In the genomic region with DNA sequence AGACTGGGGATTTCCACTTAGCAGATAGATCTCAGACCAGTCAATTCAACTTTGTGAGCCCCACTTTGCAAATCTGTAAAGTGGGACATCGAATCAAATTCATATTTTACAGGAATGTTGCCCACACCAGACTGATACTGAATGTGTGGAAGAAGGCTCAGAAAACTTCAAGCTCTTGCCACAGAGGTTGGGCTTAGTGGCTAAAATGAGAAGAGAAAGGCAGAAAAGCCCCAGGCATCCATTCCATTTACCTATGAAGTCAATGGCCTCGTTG, we compare ENCODE assay signal across 8 cellular contexts. TPM values are rescaled to one million over a fixed set of nuclear protein-coding genes. Genes with fewer than 3 reads are reported as not detected.
DNase-seq lines count a peak whose midpoint lies in the region; ATAC-seq and TF ChIP-seq lines count a peak whose summit lies in the region.

No MANE protein-coding gene starts in this region.

- H3K27ac ChIP-seq in ACC112 (ENCODE audit: low read depth, low read length), result peak overlapping the region; percentile 94
- H3K27ac ChIP-seq in duodenal mucosa (ENCODE audit: low read depth, low read length), result peak overlapping the region; percentile 99

- H2AFZ ChIP-seq in ACC112 (ENCODE audit: low read length, unreplicated experiment), result no peak overlapping the region
- no peak overlapping the region for H2AFZ ChIP-seq in Loucy (ENCODE audit: low read length)

- H3K36me3 Mint-ChIP-seq in naive thymus-derived CD8-positive, alpha-beta T cell, result peaks cover 0 to 36% (median 19%) of the 10 kb centered on the region in 3 donors

- peaks cover 35% of the 10 kb centered on the region for H3K36me3 ChIP-seq in ACC112 (ENCODE audit: insufficient read depth, low read length)
- peaks cover 11% of the 10 kb centered on the region; the same call in 1 of the 2 replicates for H3K36me3 ChIP-seq in Loucy (ENCODE audit: insufficient read depth, low read length)
- H3K36me3 ChIP-seq in duodenal mucosa (ENCODE audit: control insufficient read depth in 1 of 2, insufficient read depth in 2 of 2, low read length in 2 of 2), result peaks cover 25 to 28% of the 10 kb centered on the region in 2 donors

- CTCF ChIA-PET in HEK293T (lab: Yijun Ruan, JAX), result interaction anchor here (0.7 to 6.3 kb wide), 4 partner anchors 44 to 131 kb away, joined by 3 to 50 read pairs (median 4); no protein-coding TSS in a partner anchor

- H3K4me1 Mint-ChIP-seq in naive thymus-derived CD8-positive, alpha-beta T cell, result peaks cover 35 to 87% (median 71%) of the 10 kb centered on the region in 4 donors

- H3K9me3 ChIP-seq in Loucy (ENCODE audit: insufficient read depth, low read depth, low read length) (no peaks in the 10 kb centered on the region), duodenal mucosa (ENCODE audit: control insufficient read depth in 1 of 2, low read length in 2 of 2) (no peaks in the 10 kb centered on the region)

- H3K27me3 Mint-ChIP-seq in naive thymus-derived CD8-positive, alpha-beta T cell, result peaks cover 0 to 4% (median 0%) of the 10 kb centered on the region in 5 donors

- no peak for ATAC-seq in naive thymus-derived CD8-positive, alpha-beta T cell
- ATAC-seq in GM19455 (IDR thresholded peaks at IDR 0.05; ENCODE audit: unreplicated experiment) (no peak), HG03442 (IDR thresholded peaks at IDR 0.05; ENCODE audit: unreplicated experiment) (no peak)

- TF ChIP-seq CTCF in Loucy (conservative IDR thresholded peaks at IDR 0.05; ENCODE audit: low read length), result no peak

- POLR2A ChIA-PET in naive thymus-derived CD8-positive, alpha-beta T cell (lab: Charles Lee), result interaction anchor here (0.8 to 7.4 kb wide), 4 partner anchors 38 to 118 kb away, joined by 3 to 110 read pairs (median 32); a partner anchor contains a TSS
- POLR2A ChIA-PET in HEK293T (lab: Yijun Ruan, JAX), result interaction anchor here (0.9 to 4.5 kb wide), 5 partner anchors 9 to 164 kb away, joined by 3 to 37 read pairs (median 27); no protein-coding TSS in a partner anchor

- DNase-seq in naive thymus-derived CD8-positive, alpha-beta T cell, result peak in 1 of 10 donors; percentile 66
- DNase-seq in HEK293T (ENCODE audit: extremely low spot score) (no peak), hypothalamus (lab: John Stamatoyannopoulos, UW) (no peak)

- H3K27ac Mint-ChIP-seq in naive thymus-derived CD8-positive, alpha-beta T cell, result peak overlapping the region; percentile 91 to 100 (median 99)

- peaks cover 35% of the 10 kb centered on the region for H3K79me2 ChIP-seq in ACC112 (ENCODE audit: control insufficient read depth, insufficient read depth, low read length, unreplicated experiment)
- H3K79me2 ChIP-seq in Loucy (ENCODE audit: insufficient read depth, low read length), result peaks cover 37% of the 10 kb centered on the region

- H3K4me3 ChIP-seq in ACC112 (ENCODE audit: low read depth, low read length) (peak overlapping the region; percentile 97), Loucy (ENCODE audit: low read length, poor library complexity, severe bottlenecking) (peak overlapping the region; percentile 94), duodenal mucosa (ENCODE audit: low read depth in 1 of 2, low read length in 2 of 2) (peak overlapping the region; percentile 81 to 97)

- H4K20me1 ChIP-seq in Loucy (ENCODE audit: insufficient read depth, low read length, poor library complexity, severe bottlenecking), result peaks cover 20% of the 10 kb centered on the region

- H3K4me3 Mint-ChIP-seq in naive thymus-derived CD8-positive, alpha-beta T cell, result peak overlapping the region; percentile 85 to 95 (median 91)

- H3K4me1 ChIP-seq in ACC112 (ENCODE audit: control insufficient read depth, insufficient read depth, low read length, unreplicated experiment), result peaks cover 28% of the 10 kb centered on the region
- H3K4me1 ChIP-seq in Loucy (ENCODE audit: insufficient read depth, low read length, poor library complexity, severe bottlenecking), result peaks cover 28% of the 10 kb centered on the region
- peaks cover 61 to 76% of the 10 kb centered on the region in 2 donors for H3K4me1 ChIP-seq in duodenal mucosa (ENCODE audit: control insufficient read depth in 1 of 2, insufficient read depth in 2 of 2, low read length in 2 of 2)

- no peaks in the 10 kb centered on the region for H3K9me2 ChIP-seq in Loucy (replicated peaks; ENCODE audit: low read depth, low read length)

- H3F3A ChIP-seq in Loucy (ENCODE audit: low read depth), result peaks cover 4% of the 10 kb centered on the region; the same call in 1 of the 2 replicates

- peak overlapping the region; percentile 97 for H3K4me2 ChIP-seq in Loucy (ENCODE audit: low read depth, low read length, poor library complexity, severe bottlenecking)

- H3K9ac ChIP-seq in Loucy (ENCODE audit: low read depth, low read length, poor library complexity, severe bottlenecking) (peak overlapping the region; percentile 87), duodenal mucosa (ENCODE audit: low read depth in 1 of 2, low read length in 2 of 2) (peak overlapping the region; percentile 98 to 99)

- H3K9me3 Mint-ChIP-seq in naive thymus-derived CD8-positive, alpha-beta T cell, result no peaks in the 10 kb centered on the region

- H3K27me3 ChIP-seq in ACC112 (ENCODE audit: insufficient read depth, low read length) (no peaks in the 10 kb centered on the region), Loucy (ENCODE audit: insufficient read depth, low read length, poor library complexity, severe bottlenecking) (no peaks in the 10 kb centered on the region), duodenal mucosa (ENCODE audit: control insufficient read depth in 1 of 2, insufficient read depth in 2 of 2, low read length in 2 of 2) (no peaks in the 10 kb centered on the region)

TF ChIP-seq in HEK293T, 16 proteins besides CTCF, POLR2A, EP300 and RAD21:
- TF ChIP-seq FOXM1 (IDR thresholded peaks at IDR 0.05; ENCODE audit: borderline replicate concordance) (no peak), ELF4 (IDR thresholded peaks at IDR 0.05) (no peak), BHLHE40 (IDR thresholded peaks at IDR 0.05; ENCODE audit: borderline replicate concordance) (no peak), SP1 (IDR thresholded peaks at IDR 0.05) (no peak), ARNT (IDR thresholded peaks at IDR 0.05) (no peak), SUZ12 (IDR thresholded peaks at IDR 0.05) (no peak), TARDBP (IDR thresholded peaks at IDR 0.05) (no peak), LEF1 (IDR thresholded peaks at IDR 0.05; ENCODE audit: borderline replicate concordance) (no peak), L3MBTL2 (conservative IDR thresholded peaks at IDR 0.05) (no peak), HDGF (IDR thresholded peaks at IDR 0.05; ENCODE audit: borderline replicate concordance) (no peak), FOXA1 (IDR thresholded peaks at IDR 0.05) (no peak), FOXK2 (IDR thresholded peaks at IDR 0.05) (no peak), CTBP1 (IDR thresholded peaks at IDR 0.05; ENCODE audit: borderline replicate concordance) (no peak), ZNF384 (IDR thresholded peaks at IDR 0.05) (no peak), NFRKB (IDR thresholded peaks at IDR 0.05) (no peak)
- TF ChIP-seq, protein P1, sequence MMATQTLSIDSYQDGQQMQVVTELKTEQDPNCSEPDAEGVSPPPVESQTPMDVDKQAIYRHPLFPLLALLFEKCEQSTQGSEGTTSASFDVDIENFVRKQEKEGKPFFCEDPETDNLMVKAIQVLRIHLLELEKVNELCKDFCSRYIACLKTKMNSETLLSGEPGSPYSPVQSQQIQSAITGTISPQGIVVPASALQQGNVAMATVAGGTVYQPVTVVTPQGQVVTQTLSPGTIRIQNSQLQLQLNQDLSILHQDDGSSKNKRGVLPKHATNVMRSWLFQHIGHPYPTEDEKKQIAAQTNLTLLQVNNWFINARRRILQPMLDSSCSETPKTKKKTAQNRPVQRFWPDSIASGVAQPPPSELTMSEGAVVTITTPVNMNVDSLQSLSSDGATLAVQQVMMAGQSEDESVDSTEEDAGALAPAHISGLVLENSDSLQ (IDR thresholded peaks at IDR 0.05), result no peak

RNA-seq across cellular contexts. Expression of a gene that starts 1.7 kb away (rescaled TPM):
- total RNA-seq in naive thymus-derived CD8-positive, alpha-beta T cell, result 10 to 100 TPM; 23.5 to 24.1 TPM
- polyA plus RNA-seq in naive thymus-derived CD8-positive, alpha-beta T cell, result 100 to 1,000 TPM; 102 to 660 (median 258) TPM
